10 cellular contexts compared by ENCODE assay signal in the genomic region with DNA sequence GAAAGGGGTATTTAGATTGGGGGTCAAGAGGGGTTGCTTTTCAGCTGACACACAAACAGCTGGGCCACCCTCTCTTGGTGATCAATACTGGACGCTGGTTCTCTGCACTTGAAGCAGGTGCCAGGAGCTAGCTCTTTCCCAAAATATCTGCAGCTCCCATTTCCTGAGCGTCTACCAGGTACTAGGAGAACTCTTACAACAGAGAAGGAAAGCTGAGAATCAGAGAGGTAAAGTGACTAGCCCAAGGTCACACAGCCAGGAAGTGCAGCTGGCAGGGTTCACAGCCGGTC. TPM values are rescaled to one million over a fixed set of nuclear protein-coding genes. Genes with fewer than 3 reads are reported as not detected.
DNase-seq lines count a peak whose midpoint lies in the region; ATAC-seq and TF ChIP-seq lines count a peak whose summit lies in the region.
"Had no signal": no experiment of that assay in that cellular context is flagged by ENCODE, and none has a peak within 500 bp of the region (broad histone marks: within the 10 kb centered on the region; RNA-seq: fewer than 3 reads in every experiment).

No MANE protein-coding gene starts in this region.

- peak overlapping the region; percentile 68 for H3K27ac Mint-ChIP-seq in activated CD8-positive, alpha-beta memory T cell treated with anti-CD3 and anti-CD28 coated beads, Interleukin-2, amount 10 ng/mL, durations not matched to agents 7 days and 5 days
- H3K27ac Mint-ChIP-seq in activated CD4-positive, alpha-beta memory T cell treated with anti-CD3 and anti-CD28 coated beads for 36 hours: no peak overlapping the region

- TF ChIP-seq POLR2A in testis (IDR thresholded peaks at IDR 0.05): no peak

- no peaks in the 10 kb centered on the region for H3K9me3 ChIP-seq in testis
- H3K9me3 ChIP-seq: thyroid gland had no signal

- H3K27me3 Mint-ChIP-seq in activated CD8-positive, alpha-beta memory T cell treated with anti-CD3 and anti-CD28 coated beads, Interleukin-2, amount 10 ng/mL, durations not matched to agents 7 days and 5 days: peaks cover 26% of the 10 kb centered on the region
- H3K27me3 Mint-ChIP-seq in activated CD4-positive, alpha-beta memory T cell treated with anti-CD3 and anti-CD28 coated beads for 36 hours: peaks cover 20% of the 10 kb centered on the region

- peaks cover 27% of the 10 kb centered on the region for H3K4me1 Mint-ChIP-seq in activated CD8-positive, alpha-beta memory T cell treated with anti-CD3 and anti-CD28 coated beads, Interleukin-2, amount 10 ng/mL, durations not matched to agents 7 days and 5 days
- peaks cover 3% of the 10 kb centered on the region for H3K4me1 Mint-ChIP-seq in activated CD4-positive, alpha-beta memory T cell treated with anti-CD3 and anti-CD28 coated beads for 36 hours (ENCODE audit: low read depth)

- peak overlapping the region; percentile 78 for H3K4me3 Mint-ChIP-seq in activated CD8-positive, alpha-beta memory T cell treated with anti-CD3 and anti-CD28 coated beads, Interleukin-2, amount 10 ng/mL, durations not matched to agents 7 days and 5 days
- H3K4me3 Mint-ChIP-seq in activated CD4-positive, alpha-beta memory T cell treated with anti-CD3 and anti-CD28 coated beads for 36 hours: peak overlapping the region; percentile 70

- POLR2A ChIA-PET in activated CD4-positive, alpha-beta memory T cell treated with anti-CD3 and anti-CD28 coated beads for 36 hours (lab: Charles Lee): interaction anchor here (1.3 kb wide), 1 partner anchor 35 kb away, joined by 4 read pairs; no protein-coding TSS in a partner anchor

- H3K36me3 ChIP-seq in kidney epithelial cell (ENCODE audit: control insufficient read depth, insufficient read depth, low read length): no peaks in the 10 kb centered on the region
- H3K36me3 ChIP-seq in testis (ENCODE audit: low read depth, missing control alignments): no peaks in the 10 kb centered on the region
- H3K36me3 ChIP-seq: thyroid gland had no signal

- H3K27me3 ChIP-seq in kidney epithelial cell (ENCODE audit: control insufficient read depth, insufficient read depth, low read length): peaks cover 52% of the 10 kb centered on the region
- H3K27me3 ChIP-seq in testis: no peaks in the 10 kb centered on the region
- H3K27me3 ChIP-seq: thyroid gland had no signal

- H3K4me1 ChIP-seq in testis: peaks cover 6% of the 10 kb centered on the region

- peaks cover 1% of the 10 kb centered on the region for H3K36me3 Mint-ChIP-seq in activated CD8-positive, alpha-beta memory T cell treated with anti-CD3 and anti-CD28 coated beads, Interleukin-2, amount 10 ng/mL, durations not matched to agents 7 days and 5 days
- no peaks in the 10 kb centered on the region for H3K36me3 Mint-ChIP-seq in activated CD4-positive, alpha-beta memory T cell treated with anti-CD3 and anti-CD28 coated beads for 36 hours

- no peak for DNase-seq in activated CD8-positive, alpha-beta memory T cell treated with anti-CD3 and anti-CD28 coated beads, Interleukin-2, amount 10 ng/mL, durations not matched to agents 7 days and 5 days
- no peak for DNase-seq in activated CD8-positive, alpha-beta memory T cell treated with anti-CD3 and anti-CD28 coated beads for 24 hours
- DNase-seq in activated CD4-positive, alpha-beta memory T cell treated with anti-CD3 and anti-CD28 coated beads for 36 hours: no peak
- DNase-seq in kidney epithelial cell (ENCODE audit: low read depth) (no peak), testis (no peak)
- DNase-seq: NCI-H524 treated with DMSO at 0.1 percent for 48 hours had no signal

- TF ChIP-seq CTCF in kidney epithelial cell (IDR thresholded peaks at IDR 0.05; ENCODE audit: insufficient read depth, low read length, poor library complexity, severe bottlenecking) (no peak), testis (IDR thresholded peaks at IDR 0.05) (no peak)

- WGBS in testis, 2 donors: 23 to 28% methylated on average over 3 of the region's 3 CpGs

- H3K9me3 Mint-ChIP-seq in activated CD8-positive, alpha-beta memory T cell treated with anti-CD3 and anti-CD28 coated beads, Interleukin-2, amount 10 ng/mL, durations not matched to agents 7 days and 5 days (ENCODE audit: low read depth): no peaks in the 10 kb centered on the region
- no peaks in the 10 kb centered on the region for H3K9me3 Mint-ChIP-seq in activated CD4-positive, alpha-beta memory T cell treated with anti-CD3 and anti-CD28 coated beads for 36 hours

- CTCF ChIA-PET in activated CD8-positive, alpha-beta memory T cell treated with anti-CD3 and anti-CD28 coated beads, Interleukin-2, amount 10 ng/mL, durations not matched to agents 7 days and 5 days (lab: Charles Lee): interaction anchor here (1.1 to 2.1 kb wide), 8 partner anchors 18 to 181 kb away, joined by 3 to 10 read pairs (median 4); no protein-coding TSS in a partner anchor
- CTCF ChIA-PET in activated CD4-positive, alpha-beta memory T cell treated with anti-CD3 and anti-CD28 coated beads for 36 hours (lab: Charles Lee): interaction anchor here (0.6 to 1.3 kb wide), 3 partner anchors 14 to 22 kb away, joined by 3 read pairs; no protein-coding TSS in a partner anchor

- intact Hi-C loops in activated CD4-positive, alpha-beta memory T cell treated with anti-CD3 and anti-CD28 coated beads for 36 hours (cut with micrococcal nuclease): loop anchor here (2.0 kb wide), 1 partner anchor 37 kb away; no protein-coding TSS in a partner anchor
- intact Hi-C loops in testis (cut with DNase I; ENCODE audit: low total_unique reads): no loop called here

- H3K4me3 ChIP-seq in kidney epithelial cell (ENCODE audit: low read depth, low read length) (peak overlapping the region; percentile 45), testis (peak overlapping the region; percentile 64 to 76)

- no peak for ATAC-seq in activated CD8-positive, alpha-beta memory T cell treated with anti-CD3 and anti-CD28 coated beads, Interleukin-2, amount 10 ng/mL, durations not matched to agents 7 days and 5 days
- no peak for ATAC-seq in HG03039 (IDR thresholded peaks at IDR 0.05; ENCODE audit: unreplicated experiment)
- no peak for ATAC-seq in GM19467 (IDR thresholded peaks at IDR 0.05; ENCODE audit: unreplicated experiment)
- ATAC-seq in GM19023 (IDR thresholded peaks at IDR 0.05; ENCODE audit: unreplicated experiment): no peak

- no peak overlapping the region for H3K27ac ChIP-seq in testis
- H3K27ac ChIP-seq: thyroid gland had no signal

RNA-seq across cellular contexts. Expression of gene TESC, which starts 1.2 kb away (rescaled TPM):
- 10 to 100 TPM; 72.7 to 83.8 TPM for total RNA-seq in activated CD8-positive, alpha-beta memory T cell treated with anti-CD3 and anti-CD28 coated beads, Interleukin-2, amount 10 ng/mL, durations not matched to agents 7 days and 5 days
- total RNA-seq in activated CD4-positive, alpha-beta memory T cell treated with anti-CD3 and anti-CD28 coated beads for 36 hours: 10 to 100 TPM; 24.4 to 26.6 TPM
- 2.7 and 3.8 TPM in 2 replicates for total RNA-seq in kidney epithelial cell
- total RNA-seq in testis: 10 to 100 TPM; 42.5 to 76.5 TPM
- 43.2 TPM for polyA plus RNA-seq in testis (ENCODE audit: insufficient read depth, low read depth, low replicate concordance)
